In genomic region chr9:68980341-68980914, GRCh38 we compare ENCODE assay signal across 20 cellular contexts. TPM values are rescaled to one million over a fixed set of nuclear protein-coding genes. Genes with fewer than 3 reads are reported as not detected.
DNase-seq lines count a peak whose midpoint lies in the region; ATAC-seq and TF ChIP-seq lines count a peak whose summit lies in the region.
"Had no signal": no experiment of that assay in that cellular context is flagged by ENCODE, and none has a peak within 500 bp of the region (broad histone marks: within the 10 kb centered on the region; RNA-seq: fewer than 3 reads in every experiment).

No MANE protein-coding gene starts in this region.

- intact Hi-C loops in activated CD4-positive, alpha-beta T cell treated with anti-CD3 and anti-CD28 coated beads, Interleukin-2, amount 10 ng/mL, durations not matched to agents 24 days and 14 days (cut with micrococcal nuclease) = no loop called here
- intact Hi-C loops in activated T-helper 1 cell treated with anti-CD3 and anti-CD28 coated beads, Interleukin-12 subunit alpha, Interleukin-12 subunit beta, Interleukin-2, Interleukin-4 antibody, amounts not matched to agents 30 ng/mL and 10 ng/mL and 1 ng/mL, durations not matched to agents 14 hours and 24 hours and 36 hours (cut with micrococcal nuclease) = no loop called here
- intact Hi-C loops in natural killer cell (cut with micrococcal nuclease) = no loop called here

- H3K27me3 Mint-ChIP-seq in activated CD4-positive, alpha-beta T cell treated with anti-CD3 and anti-CD28 coated beads, Interleukin-2, amount 10 ng/mL, durations not matched to agents 24 days and 14 days = no peaks in the 10 kb centered on the region
- H3K27me3 Mint-ChIP-seq in activated T-helper 1 cell treated with anti-CD3 and anti-CD28 coated beads, Interleukin-12 subunit alpha, Interleukin-12 subunit beta, Interleukin-2, Interleukin-4 antibody, amounts not matched to agents 30 ng/mL and 10 ng/mL and 1 ng/mL, durations not matched to agents 14 hours and 24 hours and 36 hours (ENCODE audit: insufficient read depth) = peaks cover 2% of the 10 kb centered on the region
- H3K27me3 Mint-ChIP-seq in natural killer cell (ENCODE audit: low read depth in 2 of 2) = no peaks in the 10 kb centered on the region

- TF ChIP-seq CTCF in lung (IDR thresholded peaks at IDR 0.05; ENCODE audit: control extremely low read depth, extremely low read depth) = no peak
- no peak for TF ChIP-seq CTCF in natural killer cell (IDR thresholded peaks at IDR 0.05)

- H3K9me3 Mint-ChIP-seq in activated CD4-positive, alpha-beta T cell treated with anti-CD3 and anti-CD28 coated beads, Interleukin-2, amount 10 ng/mL, durations not matched to agents 24 days and 14 days = peaks cover 10% of the 10 kb centered on the region
- no peaks in the 10 kb centered on the region for H3K9me3 Mint-ChIP-seq in activated T-helper 1 cell treated with anti-CD3 and anti-CD28 coated beads, Interleukin-12 subunit alpha, Interleukin-12 subunit beta, Interleukin-2, Interleukin-4 antibody, amounts not matched to agents 30 ng/mL and 10 ng/mL and 1 ng/mL, durations not matched to agents 14 hours and 24 hours and 36 hours
- H3K9me3 Mint-ChIP-seq in natural killer cell = no peaks in the 10 kb centered on the region
- H3K9me3 Mint-ChIP-seq: effector memory CD8-positive, alpha-beta T cell had no signal

- peak overlapping the region; percentile 70 for H3K27ac Mint-ChIP-seq in activated CD4-positive, alpha-beta T cell treated with anti-CD3 and anti-CD28 coated beads, Interleukin-2, amount 10 ng/mL, durations not matched to agents 24 days and 14 days
- peak overlapping the region; percentile 72 for H3K27ac Mint-ChIP-seq in activated T-helper 1 cell treated with anti-CD3 and anti-CD28 coated beads, Interleukin-12 subunit alpha, Interleukin-12 subunit beta, Interleukin-2, Interleukin-4 antibody, amounts not matched to agents 30 ng/mL and 10 ng/mL and 1 ng/mL, durations not matched to agents 14 hours and 24 hours and 36 hours
- no peak overlapping the region for H3K27ac Mint-ChIP-seq in natural killer cell

- ATAC-seq in lung (ENCODE audit: insufficient read depth, low FRiP score) (peak; percentile 30), natural killer cell (no peak)
- ATAC-seq: A549 had no signal

- no peak overlapping the region for H3K4me3 Mint-ChIP-seq in activated CD4-positive, alpha-beta T cell treated with anti-CD3 and anti-CD28 coated beads, Interleukin-2, amount 10 ng/mL, durations not matched to agents 24 days and 14 days
- peak overlapping the region; percentile 17 for H3K4me3 Mint-ChIP-seq in activated T-helper 1 cell treated with anti-CD3 and anti-CD28 coated beads, Interleukin-12 subunit alpha, Interleukin-12 subunit beta, Interleukin-2, Interleukin-4 antibody, amounts not matched to agents 30 ng/mL and 10 ng/mL and 1 ng/mL, durations not matched to agents 14 hours and 24 hours and 36 hours
- no peak overlapping the region for H3K4me3 Mint-ChIP-seq in natural killer cell

- DNase-seq in activated CD4-positive, alpha-beta T cell treated with anti-CD3 and anti-CD28 coated beads, Interleukin-2, amount 10 ng/mL, durations not matched to agents 24 days and 14 days = no peak
- DNase-seq in activated CD4-positive, alpha-beta T cell treated with anti-CD3 and anti-CD28 coated beads for 1 hour = no peak
- no peak for DNase-seq in activated T-helper 1 cell treated with anti-CD3 and anti-CD28 coated beads, Interleukin-12 subunit alpha, Interleukin-12 subunit beta, Interleukin-2, Interleukin-4 antibody, amounts not matched to agents 30 ng/mL and 10 ng/mL and 1 ng/mL, durations not matched to agents 14 hours and 24 hours and 36 hours (ENCODE audit: low spot score)
- DNase-seq in lung (ENCODE audit: low spot score) = no peak
- no peak for DNase-seq in ecto neural progenitor cell (ENCODE audit: low spot score)
- no peak for DNase-seq in NCI-H146 (lab: John Stamatoyannopoulos, UW)
- DNase-seq in natural killer cell = no peak
- DNase-seq: activated CD4-positive, CD25-positive, alpha-beta regulatory T cell treated with anti-CD3 and anti-CD28 coated beads, Interleukin-2, amount 50 U/mL, for 72 hours; effector memory CD8-positive, alpha-beta T cell; NCI-H2029 treated with DMSO at 0.1 percent for 48 hours; NCI-H510A; stimulated activated CD4-positive, alpha-beta T cell treated with anti-CD3 and anti-CD28 coated beads, Interleukin-2, amount 100 ng/mL, for 48 hours; trophoblast cell had no signal

- no peak overlapping the region for H3K9ac ChIP-seq in stomach smooth muscle (ENCODE audit: low read length in 2 of 2)

- H3K4me1 ChIP-seq in lung (ENCODE audit: control insufficient read depth in 2 of 2, insufficient read depth in 2 of 2, low read length in 2 of 2) (peaks cover 5 to 7% of the 10 kb centered on the region in 2 donors), stomach smooth muscle (ENCODE audit: control insufficient read depth, insufficient read depth, low read length) (peaks cover 14% of the 10 kb centered on the region)
- H3K4me1 ChIP-seq: A549 had no signal

- no peaks in the 10 kb centered on the region for H3K36me3 ChIP-seq in lung (ENCODE audit: control insufficient read depth in 2 of 2, insufficient read depth in 2 of 2, low read length in 2 of 2)
- H3K36me3 ChIP-seq in stomach smooth muscle (ENCODE audit: control insufficient read depth in 2 of 2, insufficient read depth in 2 of 2, low read length in 2 of 2) = no peaks in the 10 kb centered on the region

- H3K36me3 Mint-ChIP-seq in activated CD4-positive, alpha-beta T cell treated with anti-CD3 and anti-CD28 coated beads, Interleukin-2, amount 10 ng/mL, durations not matched to agents 24 days and 14 days (ENCODE audit: low read depth) = peaks cover 16% of the 10 kb centered on the region
- peaks cover 14% of the 10 kb centered on the region for H3K36me3 Mint-ChIP-seq in activated T-helper 1 cell treated with anti-CD3 and anti-CD28 coated beads, Interleukin-12 subunit alpha, Interleukin-12 subunit beta, Interleukin-2, Interleukin-4 antibody, amounts not matched to agents 30 ng/mL and 10 ng/mL and 1 ng/mL, durations not matched to agents 14 hours and 24 hours and 36 hours (ENCODE audit: low read depth)
- no peaks in the 10 kb centered on the region for H3K36me3 Mint-ChIP-seq in natural killer cell

- H3K4me1 Mint-ChIP-seq in activated CD4-positive, alpha-beta T cell treated with anti-CD3 and anti-CD28 coated beads, Interleukin-2, amount 10 ng/mL, durations not matched to agents 24 days and 14 days = peaks cover 61% of the 10 kb centered on the region
- H3K4me1 Mint-ChIP-seq in activated T-helper 1 cell treated with anti-CD3 and anti-CD28 coated beads, Interleukin-12 subunit alpha, Interleukin-12 subunit beta, Interleukin-2, Interleukin-4 antibody, amounts not matched to agents 30 ng/mL and 10 ng/mL and 1 ng/mL, durations not matched to agents 14 hours and 24 hours and 36 hours (ENCODE audit: low read depth) = peaks cover 79% of the 10 kb centered on the region
- peaks cover 10 to 12% of the 10 kb centered on the region in 2 donors for H3K4me1 Mint-ChIP-seq in natural killer cell

- no peaks in the 10 kb centered on the region for H3K9me3 ChIP-seq in lung (ENCODE audit: control insufficient read depth in 2 of 2, insufficient read depth in 1 of 2, low read length in 1 of 2)
- no peaks in the 10 kb centered on the region for H3K9me3 ChIP-seq in stomach smooth muscle (ENCODE audit: control insufficient read depth in 2 of 2, low read length in 2 of 2)
- H3K9me3 ChIP-seq: A549 had no signal

- 61 to 80% methylated on average over 3 of the region's 3 CpGs for WGBS in lung, 2 donors

- H3K27ac ChIP-seq in lung (ENCODE audit: low read depth in 1 of 2, low read length in 1 of 2) = peak overlapping the region in 1 of 2 donors; percentile 75
- H3K27ac ChIP-seq in stomach smooth muscle (ENCODE audit: low read length) = peak overlapping the region; percentile 49
- H3K27ac ChIP-seq: A549 had no signal

- H3K4me3 ChIP-seq in lung (no peak overlapping the region), stomach smooth muscle (ENCODE audit: low read length in 2 of 2) (no peak overlapping the region)
- H3K4me3 ChIP-seq: A549 had no signal

- H3K27me3 ChIP-seq in lung (ENCODE audit: control insufficient read depth, insufficient read depth) = no peaks in the 10 kb centered on the region
- no peaks in the 10 kb centered on the region for H3K27me3 ChIP-seq in stomach smooth muscle (ENCODE audit: control insufficient read depth in 1 of 2, insufficient read depth in 2 of 2, low read length in 2 of 2)

RNA-seq across cellular contexts. Expression of gene PRKACG, which starts 33.5 kb away (rescaled TPM):
- total RNA-seq in activated CD4-positive, alpha-beta T cell treated with anti-CD3 and anti-CD28 coated beads, Interleukin-2, amount 10 ng/mL, durations not matched to agents 24 days and 14 days = not detected in 2 replicates
- not detected in 2 replicates for total RNA-seq in activated T-helper 1 cell treated with anti-CD3 and anti-CD28 coated beads, Interleukin-12 subunit alpha, Interleukin-12 subunit beta, Interleukin-2, Interleukin-4 antibody, amounts not matched to agents 30 ng/mL and 10 ng/mL and 1 ng/mL, durations not matched to agents 14 hours and 24 hours and 36 hours
- total RNA-seq in lung (not detected), natural killer cell (not detected)
- polyA plus RNA-seq in lung = not detected
- total RNA-seq: activated naive CD4-positive, alpha-beta T cell treated with anti-CD3 and anti-CD28 coated beads, Interleukin-2, amount 50 U/mL, for 72 hours; bronchial epithelial cell; Daoy; lower leg skin; M059J had no signal
- polyA plus RNA-seq: A549 had no signal

RNA-seq across cellular contexts. Expression of gene FXN, which starts 55.1 kb away (rescaled TPM):
- total RNA-seq in activated CD4-positive, alpha-beta T cell treated with anti-CD3 and anti-CD28 coated beads, Interleukin-2, amount 10 ng/mL, durations not matched to agents 24 days and 14 days = 45.4 and 47.3 TPM in 2 replicates
- 43.6 and 47.7 TPM in 2 replicates for total RNA-seq in activated T-helper 1 cell treated with anti-CD3 and anti-CD28 coated beads, Interleukin-12 subunit alpha, Interleukin-12 subunit beta, Interleukin-2, Interleukin-4 antibody, amounts not matched to agents 30 ng/mL and 10 ng/mL and 1 ng/mL, durations not matched to agents 14 hours and 24 hours and 36 hours
- total RNA-seq in lung = 10 to 100 TPM in 1 of 2 donors, 1 to 10 TPM in 1; 3.6 to 13.5 TPM
- 10 to 100 TPM in 1 of 2 donors, 1 to 10 TPM in 1; 8.7 to 12.5 TPM for polyA plus RNA-seq in lung
- 10 to 100 TPM; 11.5 to 19.4 (median 18.9) TPM for total RNA-seq in natural killer cell

Comparison
In these comparisons a context has a peak if more than half of its experiments do, and no peak if none do; other contexts are left out.
1. H3K27ac Mint-ChIP-seq: peak in activated CD4-positive, alpha-beta T cell treated with anti-CD3 and anti-CD28 coated beads, Interleukin-2, amount 10 ng/mL, durations not matched to agents 24 days and 14 days (single experiment) and activated T-helper 1 cell treated with anti-CD3 and anti-CD28 coated beads, Interleukin-12 subunit alpha, Interleukin-12 subunit beta, Interleukin-2, Interleukin-4 antibody, amounts not matched to agents 30 ng/mL and 10 ng/mL and 1 ng/mL, durations not matched to agents 14 hours and 24 hours and 36 hours (single experiment); none in natural killer cell (0 of 2).